1 cellular context compared by ENCODE assay signal in the genomic region with DNA sequence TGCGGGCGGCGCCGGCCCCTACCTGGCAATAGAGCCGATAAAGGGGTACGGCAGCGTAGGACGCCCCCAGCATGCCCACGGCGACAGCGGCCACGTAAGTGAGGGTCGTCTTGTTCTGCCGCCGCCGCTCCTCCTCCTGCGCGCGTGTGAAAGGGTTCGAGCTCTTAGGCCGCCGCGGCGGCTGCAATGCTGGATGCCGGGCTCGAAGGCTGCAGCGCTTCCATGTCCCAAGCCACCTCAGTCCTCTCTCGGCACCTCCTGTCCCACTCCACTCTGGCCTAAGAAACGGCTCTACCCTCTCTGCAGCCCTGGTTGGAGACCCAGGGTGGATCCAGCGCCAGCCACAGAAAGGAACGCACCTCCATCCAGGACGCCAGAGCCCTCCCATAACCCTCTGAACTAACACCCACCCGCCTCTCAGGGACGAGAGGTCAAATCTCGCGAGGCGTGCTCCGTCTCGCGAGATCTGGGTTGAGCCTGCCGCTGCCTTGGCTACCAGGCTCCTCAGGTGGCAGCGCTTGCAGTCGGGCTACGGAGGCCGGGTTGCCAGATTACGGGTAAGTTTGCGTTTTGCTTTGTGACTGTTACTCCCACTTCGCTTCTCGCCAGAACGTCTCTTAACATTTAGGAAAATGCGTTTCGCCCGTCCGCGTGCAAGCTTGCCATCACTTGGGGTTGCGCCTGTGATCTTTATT.
TF ChIP-seq lines count a peak whose summit lies in the region.

COX11 (minus strand) TSS at position 396 of the 695 bp plus-strand sequence; CDS start at position 388, 8 bp downstream.
STXBP4 (plus strand) TSS at position 507 of the 695 bp plus-strand sequence. CDS start 17,455 bp downstream, outside the sequence.

TF ChIP-seq in K562, 482 proteins besides CTCF, POLR2A, EP300 and RAD21 (continued from another document and continues in another):
- TF ChIP-seq E2F4 (CRISPR knock-in tag; IDR thresholded peaks at IDR 0.05; ENCODE audit: low read depth) (no peak), NKRF (IDR thresholded peaks at IDR 0.05; ENCODE audit: borderline replicate concordance) (peak; percentile 56; the same call in 1 of the 2 replicates), CREB5 (CRISPR knock-in tag; IDR thresholded peaks at IDR 0.05) (no peak), GTF2E2 (tag; IDR thresholded peaks at IDR 0.05) (no peak), SAFB2 (IDR thresholded peaks at IDR 0.05; ENCODE audit: borderline replicate concordance, low read depth, low read length, severe bottlenecking) (no peak), HES1 (IDR thresholded peaks at IDR 0.05; ENCODE audit: low read depth) (no peak), ZFP1 (CRISPR knock-in tag; IDR thresholded peaks at IDR 0.05) (no peak), ZC3H8 (IDR thresholded peaks at IDR 0.05) (no peak), PRPF4 (IDR thresholded peaks at IDR 0.05; ENCODE audit: insufficient read depth, low read depth, low read length, poor library complexity, severe bottlenecking) (no peak), PHTF2 (CRISPR knock-in tag; IDR thresholded peaks at IDR 0.05) (no peak), NCOR1 (IDR thresholded peaks at IDR 0.05) (no peak), PCBP1 (IDR thresholded peaks at IDR 0.05; ENCODE audit: low read depth, low read length, poor library complexity, severe bottlenecking) (no peak), ZNF140 (CRISPR knock-in tag; IDR thresholded peaks at IDR 0.05) (no peak), E2F3 (CRISPR knock-in tag; IDR thresholded peaks at IDR 0.05) (no peak), SMAD2 (IDR thresholded peaks at IDR 0.05; ENCODE audit: low read depth, low read length) (no peak), PRDM10 (IDR thresholded peaks at IDR 0.05; ENCODE audit: partially characterized antibody) (no peak), HMG20A (CRISPR knock-in tag; conservative IDR thresholded peaks at IDR 0.05) (no peak), POLR2G (IDR thresholded peaks at IDR 0.05; ENCODE audit: low read depth, low read length) (peak; percentile 91), CBX1 (IDR thresholded peaks at IDR 0.05; ENCODE audit: low read depth) (peak; percentile 17; the same call in 1 of the 2 replicates), MAFK (IDR thresholded peaks at IDR 0.05; ENCODE audit: low read length) (no peak), HCFC1 (IDR thresholded peaks at IDR 0.05; ENCODE audit: low read depth, low read length) (no peak; the same call in 1 of the 2 replicates), NCOA2 (IDR thresholded peaks at IDR 0.05; ENCODE audit: partially characterized antibody in 2 of 2) (no peak), NFYB (IDR thresholded peaks at IDR 0.05; ENCODE audit: extremely low read depth, insufficient read length) (no peak), TBL1XR1 (IDR thresholded peaks at IDR 0.05; ENCODE audit: low read length in 2 of 2) (no peak; a peak in 1 of 4 replicates), POLR2B (IDR thresholded peaks at IDR 0.05; ENCODE audit: low read depth, partially characterized antibody) (peak; percentile 88), ESRRA (IDR thresholded peaks at IDR 0.05; ENCODE audit: borderline replicate concordance, low read depth) (no peak), KAT8 (IDR thresholded peaks at IDR 0.05; ENCODE audit: low read depth) (no peak), CTCFL (IDR thresholded peaks at IDR 0.05; ENCODE audit: borderline replicate concordance, insufficient read depth, low read depth, low read length, poor library complexity, severe bottlenecking) (peak; percentile 97), NFIX (CRISPR knock-in tag; IDR thresholded peaks at IDR 0.05; ENCODE audit: low read depth) (no peak), MAZ (CRISPR knock-in tag; conservative IDR thresholded peaks at IDR 0.05 in 1 of 2, IDR thresholded peaks at IDR 0.05 in 1 of 2) (peak; percentile 49 to 65), ZNF324 (CRISPR knock-in tag; IDR thresholded peaks at IDR 0.05) (no peak), ZNF766 (CRISPR knock-in tag; conservative IDR thresholded peaks at IDR 0.05) (no peak), ZNF584 (CRISPR knock-in tag; IDR thresholded peaks at IDR 0.05; ENCODE audit: low read depth) (no peak), ZNF512 (tag; IDR thresholded peaks at IDR 0.05) (no peak)
- TF ChIP-seq, protein P1, sequence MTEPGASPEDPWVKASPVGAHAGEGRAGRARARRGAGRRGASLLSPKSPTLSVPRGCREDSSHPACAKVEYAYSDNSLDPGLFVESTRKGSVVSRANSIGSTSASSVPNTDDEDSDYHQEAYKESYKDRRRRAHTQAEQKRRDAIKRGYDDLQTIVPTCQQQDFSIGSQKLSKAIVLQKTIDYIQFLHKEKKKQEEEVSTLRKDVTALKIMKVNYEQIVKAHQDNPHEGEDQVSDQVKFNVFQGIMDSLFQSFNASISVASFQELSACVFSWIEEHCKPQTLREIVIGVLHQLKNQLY (CRISPR knock-in tag; conservative IDR thresholded peaks at IDR 0.05): no peak
- TF ChIP-seq, protein P2, sequence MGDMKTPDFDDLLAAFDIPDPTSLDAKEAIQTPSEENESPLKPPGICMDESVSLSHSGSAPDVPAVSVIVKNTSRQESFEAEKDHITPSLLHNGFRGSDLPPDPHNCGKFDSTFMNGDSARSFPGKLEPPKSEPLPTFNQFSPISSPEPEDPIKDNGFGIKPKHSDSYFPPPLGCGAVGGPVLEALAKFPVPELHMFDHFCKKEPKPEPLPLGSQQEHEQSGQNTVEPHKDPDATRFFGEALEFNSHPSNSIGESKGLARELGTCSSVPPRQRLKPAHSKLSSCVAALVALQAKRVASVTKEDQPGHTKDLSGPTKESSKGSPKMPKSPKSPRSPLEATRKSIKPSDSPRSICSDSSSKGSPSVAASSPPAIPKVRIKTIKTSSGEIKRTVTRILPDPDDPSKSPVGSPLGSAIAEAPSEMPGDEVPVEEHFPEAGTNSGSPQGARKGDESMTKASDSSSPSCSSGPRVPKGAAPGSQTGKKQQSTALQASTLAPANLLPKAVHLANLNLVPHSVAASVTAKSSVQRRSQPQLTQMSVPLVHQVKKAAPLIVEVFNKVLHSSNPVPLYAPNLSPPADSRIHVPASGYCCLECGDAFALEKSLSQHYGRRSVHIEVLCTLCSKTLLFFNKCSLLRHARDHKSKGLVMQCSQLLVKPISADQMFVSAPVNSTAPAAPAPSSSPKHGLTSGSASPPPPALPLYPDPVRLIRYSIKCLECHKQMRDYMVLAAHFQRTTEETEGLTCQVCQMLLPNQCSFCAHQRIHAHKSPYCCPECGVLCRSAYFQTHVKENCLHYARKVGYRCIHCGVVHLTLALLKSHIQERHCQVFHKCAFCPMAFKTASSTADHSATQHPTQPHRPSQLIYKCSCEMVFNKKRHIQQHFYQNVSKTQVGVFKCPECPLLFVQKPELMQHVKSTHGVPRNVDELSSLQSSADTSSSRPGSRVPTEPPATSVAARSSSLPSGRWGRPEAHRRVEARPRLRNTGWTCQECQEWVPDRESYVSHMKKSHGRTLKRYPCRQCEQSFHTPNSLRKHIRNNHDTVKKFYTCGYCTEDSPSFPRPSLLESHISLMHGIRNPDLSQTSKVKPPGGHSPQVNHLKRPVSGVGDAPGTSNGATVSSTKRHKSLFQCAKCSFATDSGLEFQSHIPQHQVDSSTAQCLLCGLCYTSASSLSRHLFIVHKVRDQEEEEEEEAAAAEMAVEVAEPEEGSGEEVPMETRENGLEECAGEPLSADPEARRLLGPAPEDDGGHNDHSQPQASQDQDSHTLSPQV (IDR thresholded peaks at IDR 0.05): no peak
- TF ChIP-seq, protein P3, sequence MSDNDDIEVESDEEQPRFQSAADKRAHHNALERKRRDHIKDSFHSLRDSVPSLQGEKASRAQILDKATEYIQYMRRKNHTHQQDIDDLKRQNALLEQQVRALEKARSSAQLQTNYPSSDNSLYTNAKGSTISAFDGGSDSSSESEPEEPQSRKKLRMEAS (CRISPR knock-in tag; IDR thresholded peaks at IDR 0.05): peak; percentile 37
